25 cellular contexts compared by ENCODE assay signal in genomic region chr1:216627252-216627651, GRCh38.
"Had no signal": no experiment of that assay in that cellular context is flagged by ENCODE, and none has a peak within 500 bp of the region (broad histone marks: within the 10 kb centered on the region; RNA-seq: fewer than 3 reads in every experiment).

No MANE protein-coding gene starts in this region.

- FAIRE-seq: astrocyte, endothelial cell of umbilical vein, keratinocyte had no signal

- DNase-seq: activated CD4-positive, alpha-beta T cell treated with anti-CD3 and anti-CD28 coated beads, Interleukin-2, amount 10 ng/mL, durations not matched to agents 7 days and 5 days; activated CD8-positive, alpha-beta T cell treated with anti-CD3 and anti-CD28 coated beads, Interleukin-2, amount 10 ng/mL, durations not matched to agents 7 days and 5 days; activated naive CD4-positive, alpha-beta T cell treated with anti-CD3 and anti-CD28 coated beads, Interleukin-2, amount 50 U/mL, for 16 hours; activated T-cell treated with anti-CD3 and anti-CD28 coated beads, Interleukin-2, amount 50 U/mL, for 24 hours; dermis blood vessel endothelial cell; effector memory CD4-positive, alpha-beta T cell; esophagus squamous epithelium; hypothalamus; left lung; mucosa of descending colon; naive B cell; right lobe of liver; stimulated activated CD4-positive, alpha-beta T cell treated with anti-CD3 and anti-CD28 coated beads, Interleukin-4, amount 100 ng/mL, for 1 hour; stomach had no signal

- H3K36me3 ChIP-seq: breast epithelium, esophagus squamous epithelium, left lung, neural progenitor cell, prostate gland, right lobe of liver, stomach had no signal

- H3K9me3 Mint-ChIP-seq: activated CD4-positive, alpha-beta T cell treated with anti-CD3 and anti-CD28 coated beads, Interleukin-2, amount 10 ng/mL, durations not matched to agents 7 days and 5 days; activated T-helper 2 cell treated with anti-CD3 and anti-CD28 coated beads, Interferon-gamma antibody, Interleukin-2, Interleukin-4, amounts not matched to agents 10 μg/mL and 5 μg/mL and 100 μg/mL, durations not matched to agents 14 hours and 24 hours and 36 hours; neural progenitor cell; T-helper 1 cell treated with Interleukin-12 subunit alpha and Interleukin-12 subunit beta and Interleukin-4 antibody, amounts not matched to agents 30 μg/mL and 1 μg/mL, for 36 hours; type B pancreatic cell had no signal

- H3K36me3 Mint-ChIP-seq: memory B cell, naive B cell, neural progenitor cell, type B pancreatic cell had no signal

- H3K4me3 ChIP-seq: breast epithelium, esophagus squamous epithelium, left lung, mucosa of descending colon, neural progenitor cell, prostate gland, right lobe of liver, smooth muscle cell, stomach had no signal

- H3K27ac Mint-ChIP-seq: activated CD4-positive, alpha-beta T cell treated with anti-CD3 and anti-CD28 coated beads, Interleukin-2, amount 10 ng/mL, durations not matched to agents 7 days and 5 days; activated CD8-positive, alpha-beta T cell treated with anti-CD3 and anti-CD28 coated beads, Interleukin-2, amount 10 ng/mL, durations not matched to agents 7 days and 5 days; activated T-cell treated with anti-CD3 and anti-CD28 coated beads, Interleukin-2, amount 50 U/mL, for 24 hours; activated T-helper 2 cell treated with anti-CD3 and anti-CD28 coated beads, Interferon-gamma antibody, Interleukin-2, Interleukin-4, amounts not matched to agents 10 μg/mL and 5 μg/mL and 100 μg/mL, durations not matched to agents 14 hours and 24 hours and 36 hours; memory B cell; naive B cell; neural progenitor cell; T-helper 1 cell treated with Interleukin-12 subunit alpha and Interleukin-12 subunit beta and Interleukin-4 antibody, amounts not matched to agents 30 μg/mL and 1 μg/mL, for 36 hours; type B pancreatic cell had no signal

- H3K4me3 Mint-ChIP-seq: activated CD4-positive, alpha-beta T cell treated with anti-CD3 and anti-CD28 coated beads, Interleukin-2, amount 10 ng/mL, durations not matched to agents 7 days and 5 days; activated CD8-positive, alpha-beta T cell treated with anti-CD3 and anti-CD28 coated beads, Interleukin-2, amount 10 ng/mL, durations not matched to agents 7 days and 5 days; activated T-cell treated with anti-CD3 and anti-CD28 coated beads, Interleukin-2, amount 50 U/mL, for 24 hours; memory B cell; naive B cell; neural progenitor cell; T-helper 1 cell treated with Interleukin-12 subunit alpha and Interleukin-12 subunit beta and Interleukin-4 antibody, amounts not matched to agents 30 μg/mL and 1 μg/mL, for 36 hours; type B pancreatic cell had no signal

- H3K9me3 ChIP-seq: breast epithelium, esophagus squamous epithelium, left lung, mucosa of descending colon, prostate gland, right lobe of liver, stomach had no signal

- H3K27me3 ChIP-seq: breast epithelium, esophagus squamous epithelium, left lung, neural progenitor cell, right lobe of liver, stomach had no signal

- H3K4me1 ChIP-seq: breast epithelium, esophagus squamous epithelium, left lung, neural progenitor cell, prostate gland, right lobe of liver, stomach had no signal

- H3K27ac ChIP-seq: breast epithelium, esophagus squamous epithelium, left lung, neural progenitor cell, prostate gland, right lobe of liver, stomach had no signal

- H3K27me3 Mint-ChIP-seq: activated CD4-positive, alpha-beta T cell treated with anti-CD3 and anti-CD28 coated beads, Interleukin-2, amount 10 ng/mL, durations not matched to agents 7 days and 5 days; activated T-cell treated with anti-CD3 and anti-CD28 coated beads, Interleukin-2, amount 50 U/mL, for 24 hours; type B pancreatic cell had no signal

- H3K4me1 Mint-ChIP-seq: activated CD4-positive, alpha-beta T cell treated with anti-CD3 and anti-CD28 coated beads, Interleukin-2, amount 10 ng/mL, durations not matched to agents 7 days and 5 days; memory B cell; naive B cell had no signal
